9 cellular contexts compared by ENCODE assay signal in genomic region chr4:188971125-188971524, GRCh38.
DNase-seq lines count a peak whose midpoint lies in the region; ATAC-seq, FAIRE-seq and TF ChIP-seq lines count a peak whose summit lies in the region.
"Had no signal": no experiment of that assay in that cellular context is flagged by ENCODE, and none has a peak within 500 bp of the region (broad histone marks: within the 10 kb centered on the region; RNA-seq: fewer than 3 reads in every experiment).

No MANE protein-coding gene starts in this region.

- no peaks in the 10 kb centered on the region for H3K36me3 ChIP-seq in BE2C
- H3K36me3 ChIP-seq: sigmoid colon had no signal

- no peak overlapping the region for H3K4me3 ChIP-seq in BE2C (ENCODE audit: low read depth, low read length)
- H3K4me3 ChIP-seq: sigmoid colon had no signal

- no peak for ATAC-seq in GM18498 (IDR thresholded peaks at IDR 0.05; ENCODE audit: unreplicated experiment)

- no peak for DNase-seq in BE2C
- DNase-seq in HTR-8/SVneo (ENCODE audit: insufficient read length, low spot score) = peak; percentile 22
- peak; percentile 25 for DNase-seq in SW480 (ENCODE audit: low spot score)
- peak; percentile 11 for DNase-seq in kidney glomerular epithelial cell (lab: John Stamatoyannopoulos, UW)
- no peak for DNase-seq in SIG-M5 treated with dmso at 0.1 percent for 504 hours (lab: John Stamatoyannopoulos, UW; ENCODE audit: unreplicated experiment)
- DNase-seq in HK-2 (ENCODE audit: unreplicated experiment) = no peak
- no peak for DNase-seq in activated CD8-positive, alpha-beta memory T cell treated with anti-CD3 and anti-CD28 coated beads for 24 hours
- DNase-seq: sigmoid colon had no signal

- no peaks in the 10 kb centered on the region for H3K4me1 ChIP-seq in BE2C

- peak; percentile 76 for FAIRE-seq in HTR-8/SVneo (lab: Jason Lieb, UNC)

- H3K9me3 ChIP-seq in BE2C = no peaks in the 10 kb centered on the region
- H3K9me3 ChIP-seq: sigmoid colon had no signal

- peak; percentile 24; the same call in 1 of the 2 replicates for TF ChIP-seq CTCF in BE2C (IDR thresholded peaks at IDR 0.05; ENCODE audit: low read depth, low read length)

- no peaks in the 10 kb centered on the region for H3K27me3 ChIP-seq in BE2C
- H3K27me3 ChIP-seq: sigmoid colon had no signal

Comparison
In these comparisons a context has a peak if more than half of its experiments do, and no peak if none do; other contexts are left out.
1. DNase-seq: peak in HTR-8/SVneo (single experiment), SW480 (single experiment) and kidney glomerular epithelial cell (single experiment); none in BE2C (single experiment), SIG-M5 treated with dmso at 0.1 percent for 504 hours (single experiment), HK-2 (single experiment) and activated CD8-positive, alpha-beta memory T cell treated with anti-CD3 and anti-CD28 coated beads for 24 hours (single experiment).